In the genomic region with DNA sequence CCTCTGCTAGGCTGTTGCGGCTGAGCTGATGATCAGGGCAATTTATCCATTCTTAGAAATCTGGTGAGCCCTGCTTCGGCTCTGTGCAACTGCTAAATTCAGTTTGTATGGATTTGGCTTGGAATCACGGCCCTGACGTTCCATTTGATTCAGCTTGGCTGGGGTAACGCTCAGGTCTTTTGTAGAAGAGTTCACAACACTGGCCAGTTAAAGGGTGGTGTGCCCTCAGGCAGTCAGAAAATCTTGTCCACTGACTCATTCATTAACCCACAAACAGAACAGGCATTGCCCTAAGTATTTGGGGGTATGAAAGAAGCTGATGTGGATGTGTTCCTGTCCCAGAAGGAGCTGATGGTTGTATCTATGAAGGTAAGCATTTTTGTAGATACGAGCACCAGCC, we compare ENCODE assay signal across 1 cellular context.
TF ChIP-seq lines count a peak whose summit lies in the region.

No MANE protein-coding gene starts in this region.

TF ChIP-seq in HepG2, 621 proteins besides CTCF, POLR2A, EP300 and RAD21 (continued from another document):
- no peak for TF ChIP-seq SRSF9 (IDR thresholded peaks at IDR 0.05; ENCODE audit: borderline replicate concordance, insufficient read depth, low read depth, low read length, poor library complexity, severe bottlenecking)
- no peak for TF ChIP-seq ARNT (IDR thresholded peaks at IDR 0.05)
- TF ChIP-seq ZSCAN29 (CRISPR knock-in tag; conservative IDR thresholded peaks at IDR 0.05): no peak
- TF ChIP-seq, protein P1, sequence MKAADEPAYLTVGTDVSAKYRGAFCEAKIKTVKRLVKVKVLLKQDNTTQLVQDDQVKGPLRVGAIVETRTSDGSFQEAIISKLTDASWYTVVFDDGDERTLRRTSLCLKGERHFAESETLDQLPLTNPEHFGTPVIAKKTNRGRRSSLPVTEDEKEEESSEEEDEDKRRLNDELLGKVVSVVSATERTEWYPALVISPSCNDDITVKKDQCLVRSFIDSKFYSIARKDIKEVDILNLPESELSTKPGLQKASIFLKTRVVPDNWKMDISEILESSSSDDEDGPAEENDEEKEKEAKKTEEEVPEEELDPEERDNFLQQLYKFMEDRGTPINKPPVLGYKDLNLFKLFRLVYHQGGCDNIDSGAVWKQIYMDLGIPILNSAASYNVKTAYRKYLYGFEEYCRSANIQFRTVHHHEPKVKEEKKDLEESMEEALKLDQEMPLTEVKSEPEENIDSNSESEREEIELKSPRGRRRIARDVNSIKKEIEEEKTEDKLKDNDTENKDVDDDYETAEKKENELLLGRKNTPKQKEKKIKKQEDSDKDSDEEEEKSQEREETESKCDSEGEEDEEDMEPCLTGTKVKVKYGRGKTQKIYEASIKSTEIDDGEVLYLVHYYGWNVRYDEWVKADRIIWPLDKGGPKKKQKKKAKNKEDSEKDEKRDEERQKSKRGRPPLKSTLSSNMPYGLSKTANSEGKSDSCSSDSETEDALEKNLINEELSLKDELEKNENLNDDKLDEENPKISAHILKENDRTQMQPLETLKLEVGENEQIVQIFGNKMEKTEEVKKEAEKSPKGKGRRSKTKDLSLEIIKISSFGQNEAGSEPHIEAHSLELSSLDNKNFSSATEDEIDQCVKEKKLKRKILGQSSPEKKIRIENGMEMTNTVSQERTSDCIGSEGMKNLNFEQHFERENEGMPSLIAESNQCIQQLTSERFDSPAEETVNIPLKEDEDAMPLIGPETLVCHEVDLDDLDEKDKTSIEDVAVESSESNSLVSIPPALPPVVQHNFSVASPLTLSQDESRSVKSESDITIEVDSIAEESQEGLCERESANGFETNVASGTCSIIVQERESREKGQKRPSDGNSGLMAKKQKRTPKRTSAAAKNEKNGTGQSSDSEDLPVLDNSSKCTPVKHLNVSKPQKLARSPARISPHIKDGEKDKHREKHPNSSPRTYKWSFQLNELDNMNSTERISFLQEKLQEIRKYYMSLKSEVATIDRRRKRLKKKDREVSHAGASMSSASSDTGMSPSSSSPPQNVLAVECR (CRISPR knock-in tag; IDR thresholded peaks at IDR 0.05; ENCODE audit: borderline replicate concordance): no peak
- no peak for TF ChIP-seq PAF1 (CRISPR knock-in tag; IDR thresholded peaks at IDR 0.05)
